ENCODE assay signal across 18 cellular contexts in the genomic region with DNA sequence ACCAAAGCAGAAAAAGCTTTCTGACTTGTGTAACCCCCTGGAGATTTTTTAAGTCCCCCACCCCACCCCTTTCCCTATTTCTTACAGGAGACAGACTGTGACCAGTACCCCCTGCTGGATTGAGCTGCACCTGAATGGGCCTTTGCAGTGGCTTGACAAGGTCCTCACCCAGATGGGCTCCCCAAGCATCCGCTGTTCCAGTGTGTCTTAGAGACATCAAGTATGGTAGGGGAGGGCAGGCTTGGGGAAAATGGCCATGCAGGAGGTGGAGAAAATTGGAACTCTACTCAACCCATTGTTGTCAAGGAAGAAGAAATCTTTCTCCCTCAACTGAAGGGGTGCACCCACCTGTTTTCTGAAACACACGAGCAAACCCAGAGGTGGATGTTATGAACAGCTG.
DNase-seq lines count a peak whose midpoint lies in the region; ATAC-seq and TF ChIP-seq lines count a peak whose summit lies in the region.
"Had no signal": no experiment of that assay in that cellular context is flagged by ENCODE, and none has a peak within 500 bp of the region (broad histone marks: within the 10 kb centered on the region; RNA-seq: fewer than 3 reads in every experiment).

No MANE protein-coding gene starts in this region.

- H3K4me1 ChIP-seq in adipocyte (ENCODE audit: control insufficient read depth, insufficient read depth, low read length) (peaks cover 63% of the 10 kb centered on the region), mesenchymal stem cell (ENCODE audit: control insufficient read depth, insufficient read depth, low read depth, low read length) (peaks cover 7% of the 10 kb centered on the region), suprapubic skin (peaks cover 73% of the 10 kb centered on the region)

- H3K79me1 ChIP-seq in mesenchymal stem cell (replicated peaks; ENCODE audit: low read length, poor library complexity, severe bottlenecking), result no peaks in the 10 kb centered on the region

- no peak overlapping the region for H3K4me2 ChIP-seq in mesenchymal stem cell (ENCODE audit: low read length, poor library complexity, severe bottlenecking)

- DNase-seq in GM10248 (ENCODE audit: extremely low spot score) (peak; percentile 4), adipocyte (ENCODE audit: low read depth) (no peak), mesenchymal stem cell (no peak), suprapubic skin (ENCODE audit: low spot score in 2 of 2) (no peak)
- DNase-seq: activated CD4-positive, alpha-beta T cell treated with anti-CD3 and anti-CD28 coated beads, Interleukin-2, amount 50 U/mL, for 48 hours; brain microvascular endothelial cell; HCEC 1CT; KG1; naive thymus-derived CD4-positive, alpha-beta T cell; NCI-H1048; NCI-H526; SHP77 treated with DMSO at 0.1 percent for 48 hours; stimulated activated CD4-positive, alpha-beta T cell treated with anti-CD3 and anti-CD28 coated beads, Interleukin-12 subunit alpha, Interleukin-12 subunit beta, amount 100 ng/mL, for 4 hours; WERI-Rb-1 had no signal

- no peak overlapping the region for H3K18ac ChIP-seq in mesenchymal stem cell (ENCODE audit: low read depth in 1 of 2, low read length in 2 of 2)

- TF ChIP-seq EP300 in suprapubic skin (IDR thresholded peaks at IDR 0.05), result no peak

- H2BK12ac ChIP-seq in mesenchymal stem cell (ENCODE audit: low read length in 2 of 2), result no peak overlapping the region

- H2BK5ac ChIP-seq in mesenchymal stem cell (ENCODE audit: low read depth, low read length, poor library complexity, severe bottlenecking), result no peak overlapping the region

- ATAC-seq in HG03565 (IDR thresholded peaks at IDR 0.05; ENCODE audit: unreplicated experiment) (no peak), GM21786 (IDR thresholded peaks at IDR 0.05; ENCODE audit: unreplicated experiment) (no peak), HG02763 (IDR thresholded peaks at IDR 0.05; ENCODE audit: unreplicated experiment) (no peak), HG02571 (IDR thresholded peaks at IDR 0.05; ENCODE audit: unreplicated experiment) (no peak)
- ATAC-seq: naive thymus-derived CD4-positive, alpha-beta T cell had no signal

- no peak overlapping the region for H2BK15ac ChIP-seq in mesenchymal stem cell (ENCODE audit: low read depth, poor library complexity, severe bottlenecking)

- peaks cover 39% of the 10 kb centered on the region for H3K36me3 ChIP-seq in adipocyte (ENCODE audit: control insufficient read depth, insufficient read depth, low read length, severe bottlenecking)
- peaks cover 62 to 86% of the 10 kb centered on the region in 2 experiments for H3K36me3 ChIP-seq in mesenchymal stem cell (ENCODE audit: control insufficient read depth in 1 of 2, insufficient read depth in 2 of 2, low read depth in 1 of 2, low read length in 2 of 2)
- peaks cover 47% of the 10 kb centered on the region for H3K36me3 ChIP-seq in suprapubic skin

- H3K27ac ChIP-seq in mesenchymal stem cell (ENCODE audit: low read length, poor library complexity, severe bottlenecking) (no peak overlapping the region), suprapubic skin (peak overlapping the region; percentile 86)
- H3K27ac ChIP-seq: brain microvascular endothelial cell, WERI-Rb-1 had no signal

- H3K9me3 ChIP-seq in adipocyte (ENCODE audit: control insufficient read depth, low read length) (no peaks in the 10 kb centered on the region), mesenchymal stem cell (ENCODE audit: control insufficient read depth, low read length) (no peaks in the 10 kb centered on the region), suprapubic skin (no peaks in the 10 kb centered on the region)

- CTCF ChIA-PET in GM10248 (lab: Yijun Ruan, JAX), result interaction anchor here (1.3 to 2.0 kb wide), 2 partner anchors 11 to 50 kb away, joined by 3 to 5 read pairs; no protein-coding TSS in a partner anchor

- H2BK120ac ChIP-seq in mesenchymal stem cell (ENCODE audit: low read depth, low read length), result no peak overlapping the region

- no peak overlapping the region for H3K4ac ChIP-seq in mesenchymal stem cell (ENCODE audit: low read depth in 1 of 2, low read length in 2 of 2)

- no peak overlapping the region for H4K91ac ChIP-seq in mesenchymal stem cell (ENCODE audit: low read length)

- H3K9ac ChIP-seq in adipocyte (ENCODE audit: low read length), result peak overlapping the region; percentile 67
- peak overlapping the region; percentile 85 for H3K9ac ChIP-seq in mesenchymal stem cell (ENCODE audit: low read length)

- TF ChIP-seq CTCF in GM10248 (IDR thresholded peaks at IDR 0.05; ENCODE audit: control extremely low read depth, extremely low read depth, low read depth, missing control alignments) (no peak), suprapubic skin (IDR thresholded peaks at IDR 0.05) (no peak)

- no peak overlapping the region for H4K8ac ChIP-seq in mesenchymal stem cell (ENCODE audit: low read length)

- POLR2A ChIA-PET in GM10248 (lab: Yijun Ruan, JAX), result no interaction called here

- no peak overlapping the region for H2AFZ ChIP-seq in mesenchymal stem cell (ENCODE audit: low read depth, low read length)

- 89% methylated on average over 2 of the region's 2 CpGs for WGBS in mesenchymal stem cell
- WGBS in suprapubic skin, result 92% methylated on average over 2 of the region's 2 CpGs

- no peak overlapping the region for H2AK5ac ChIP-seq in mesenchymal stem cell (ENCODE audit: low read length, severe bottlenecking)

- H3K14ac ChIP-seq in mesenchymal stem cell (ENCODE audit: low read length in 2 of 2), result no peak overlapping the region

- no peak for TF ChIP-seq POLR2A in suprapubic skin (IDR thresholded peaks at IDR 0.05)

- no peak overlapping the region for H3K4me3 ChIP-seq in adipocyte (ENCODE audit: low read length)
- no peak overlapping the region for H3K4me3 ChIP-seq in mesenchymal stem cell (ENCODE audit: insufficient read depth in 1 of 2, low read depth in 1 of 2, low read length in 2 of 2)
- H3K4me3 ChIP-seq in suprapubic skin, result no peak overlapping the region

- no peak overlapping the region for H3K23ac ChIP-seq in mesenchymal stem cell (ENCODE audit: low read length in 2 of 2)

- H3K27me3 ChIP-seq in adipocyte (replicated peaks; ENCODE audit: control insufficient read depth, insufficient read depth, low read length), result no peaks in the 10 kb centered on the region
- H3K27me3 ChIP-seq in mesenchymal stem cell (ENCODE audit: control insufficient read depth in 1 of 2, insufficient read depth in 1 of 2, low read length in 2 of 2), result no peaks in the 10 kb centered on the region
- H3K27me3 ChIP-seq in suprapubic skin, result no peaks in the 10 kb centered on the region
- H3K27me3 ChIP-seq: brain microvascular endothelial cell had no signal
